In the genomic region with DNA sequence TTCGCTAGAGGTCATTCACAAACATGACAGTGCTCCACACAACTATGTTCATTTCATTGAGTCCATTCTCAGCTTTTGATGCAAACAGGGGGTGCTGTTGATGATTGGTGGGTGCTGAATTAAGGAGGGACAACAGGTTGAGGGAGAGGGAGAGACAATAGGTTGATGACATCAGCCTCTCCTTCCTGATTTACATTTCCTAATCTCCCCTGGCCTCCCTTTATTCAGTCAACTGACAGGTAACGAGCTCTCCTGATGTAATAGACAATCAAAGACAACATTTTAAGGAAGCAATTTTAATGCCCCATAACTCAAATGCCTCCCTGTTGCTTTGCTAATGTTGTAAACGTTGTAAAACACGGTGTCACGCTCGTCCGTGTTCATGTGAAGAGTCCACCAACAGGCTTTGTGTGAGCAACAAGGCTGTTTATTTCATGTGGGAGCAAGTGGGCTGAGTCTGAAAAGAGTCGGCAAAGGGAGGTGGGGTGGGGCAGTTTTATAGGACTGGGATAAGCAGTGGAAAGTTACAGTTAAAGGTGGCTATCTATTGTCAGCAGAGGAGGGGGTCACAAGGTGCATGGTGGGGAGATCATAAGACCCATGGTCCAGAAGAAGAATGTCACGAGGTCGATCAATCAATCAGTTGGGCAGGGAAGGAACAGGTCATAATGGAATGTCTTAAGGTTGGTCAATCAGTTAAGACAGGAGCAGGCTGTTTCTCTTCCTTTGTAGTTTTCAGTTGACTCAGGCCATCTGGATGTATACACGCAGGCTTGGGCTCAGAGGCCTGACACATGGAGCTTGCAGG, we compare ENCODE assay signal across 22 cellular contexts. TPM values are rescaled to one million over a fixed set of nuclear protein-coding genes. Genes with fewer than 3 reads are reported as not detected.
DNase-seq lines count a peak whose midpoint lies in the region; ATAC-seq, FAIRE-seq and TF ChIP-seq lines count a peak whose summit lies in the region.
"Had no signal": no experiment of that assay in that cellular context is flagged by ENCODE, and none has a peak within 500 bp of the region (broad histone marks: within the 10 kb centered on the region; RNA-seq: fewer than 3 reads in every experiment).

No MANE protein-coding gene starts in this region.

- H3K4me3 ChIP-seq in GM23248 (no peak overlapping the region), HUES48 (ENCODE audit: low read depth, low read length) (peak overlapping the region; percentile 15; the same call in 1 of the 2 replicates), H1 (ENCODE audit: extremely low read depth in 1 of 4, insufficient read depth in 2 of 4, low read depth in 3 of 4, low read length in 4 of 4) (peak overlapping the region in 1 of 4 experiments; percentile 21; a peak in 1 of 8 replicates), MM.1S (ENCODE audit: low read length) (no peak overlapping the region)
- H3K4me3 ChIP-seq: BLaER1, Peyer's patch had no signal

- no peaks in the 10 kb centered on the region for H3F3A ChIP-seq in GM23248 (ENCODE audit: insufficient read depth)
- 0 out of 2 replicates have a peak, but pooled peaks cover 4% of the 10 kb centered on the region for H3F3A ChIP-seq in MM.1S (ENCODE audit: insufficient read depth, low read length)

- no peaks in the 10 kb centered on the region for H3K36me3 ChIP-seq in GM23248 (ENCODE audit: low read depth)
- H3K36me3 ChIP-seq in HUES48 (ENCODE audit: control insufficient read depth, insufficient read depth, low read length) = no peaks in the 10 kb centered on the region
- no peaks in the 10 kb centered on the region for H3K36me3 ChIP-seq in H1 (ENCODE audit: control insufficient read depth in 2 of 4, insufficient read depth in 4 of 4, low read length in 3 of 4)
- no peaks in the 10 kb centered on the region for H3K36me3 ChIP-seq in MM.1S (replicated peaks; ENCODE audit: insufficient read depth, low read length)
- H3K36me3 ChIP-seq: BLaER1, Peyer's patch had no signal

- TF ChIP-seq CTCF in H1 (IDR thresholded peaks at IDR 0.05; ENCODE audit: control extremely low read depth in 1 of 3, insufficient read depth in 1 of 3, low read depth in 1 of 3, low read length in 3 of 3) = no peak
- TF ChIP-seq CTCF in mesothelial cell of epicardium (IDR thresholded peaks at IDR 0.05; ENCODE audit: unreplicated experiment) = no peak
- no peak for TF ChIP-seq CTCF in MM.1S (IDR thresholded peaks at IDR 0.05; ENCODE audit: low read length)

- WGBS in GM23248 (ENCODE audit: low coverage in 1 of 2, low lambda C conversion rate in 2 of 2, missing lambda C conversion rate in 2 of 2), 2 experiments = 45 to 48% methylated on average over 11 of the region's 11 CpGs
- 56% methylated on average over 11 of the region's 11 CpGs; no CpG with 5 or more reads in 1 of the 2 experiments for WGBS in H1 (ENCODE audit: extremely low coverage in 1 of 2, insufficient coverage in 1 of 2, insufficient read length in 1 of 2, insufficient replicate concordance in 2 of 2, low coverage in 1 of 2, low lambda C conversion rate in 2 of 2, missing lambda C conversion rate in 1 of 2), 2 experiments

- H3K9ac ChIP-seq in GM23248 (no peak overlapping the region), HUES48 (ENCODE audit: low read depth, low read length) (no peak overlapping the region), H1 (replicated peaks in 1 of 4; ENCODE audit: extremely low read depth in 1 of 4, low read depth in 3 of 4, low read length in 3 of 4) (peak overlapping the region in 1 of 4 experiments; percentile 33; a peak in 2 of 7 replicates), MM.1S (ENCODE audit: low read length) (no peak overlapping the region)
- H3K9ac ChIP-seq: BLaER1 had no signal

- no peak overlapping the region for H3K14ac ChIP-seq in H1 (ENCODE audit: insufficient read length)

- H3K23ac ChIP-seq in H1 (ENCODE audit: insufficient read length) = no peak overlapping the region

- DNase-seq in GM23248 (no peak), H1 (ENCODE audit: low read depth in 1 of 2, low spot score in 2 of 2) (no peak), mesothelial cell of epicardium (ENCODE audit: low spot score in 2 of 2, unreplicated experiment in 2 of 2) (no peak), caudate nucleus (lab: John Stamatoyannopoulos, UW) (no peak), mucosa of gallbladder (ENCODE audit: low spot score) (no peak), MM.1S (no peak)
- DNase-seq: CD8-positive, alpha-beta memory T cell; KG1; NCI-H1417 treated with DMSO at 0.1 percent for 48 hours; NCI-H187 treated with DMSO at 0.1 percent for 48 hours; NCI-H2227 treated with DMSO at 0.1 percent for 48 hours; NCI-H524; Peyer's patch; SW 1271 had no signal

- no peak overlapping the region for H2BK15ac ChIP-seq in H1 (ENCODE audit: low read length)

- no peaks in the 10 kb centered on the region for H3K9me3 Mint-ChIP-seq in mesothelial cell of epicardium
- H3K9me3 Mint-ChIP-seq: CD8-positive, alpha-beta memory T cell had no signal

- no peak for TF ChIP-seq RAD21 in H1 (IDR thresholded peaks at IDR 0.05 in 1 of 2, conservative IDR thresholded peaks at IDR 0.05 in 1 of 2; ENCODE audit: low read depth in 2 of 2, low read length in 2 of 2)

- H3K27ac ChIP-seq in GM23248 (no peak overlapping the region), HUES48 (ENCODE audit: low read depth, low read length) (peak overlapping the region; percentile 63), H1 (ENCODE audit: low read depth, low read length) (0 out of 2 replicates have a peak overlapping the region, but pooled peaks have one; percentile 8), caudate nucleus (ENCODE audit: low read depth, low read length) (no peak overlapping the region), MM.1S (ENCODE audit: low read length) (no peak overlapping the region)
- H3K27ac ChIP-seq: BLaER1, Peyer's patch had no signal

- H2BK5ac ChIP-seq in H1 (ENCODE audit: low read depth, low read length) = 0 out of 2 replicates have a peak overlapping the region, but pooled peaks have one; percentile 1

- no peaks in the 10 kb centered on the region for H3K27me3 ChIP-seq in GM23248 (replicated peaks; ENCODE audit: insufficient read depth)
- no peaks in the 10 kb centered on the region for H3K27me3 ChIP-seq in HUES48 (ENCODE audit: control insufficient read depth, insufficient read depth, low read length)
- H3K27me3 ChIP-seq in H1 (replicated peaks in 1 of 4; ENCODE audit: control insufficient read depth in 3 of 4, extremely low read depth in 1 of 4, insufficient read depth in 3 of 4, low read length in 3 of 4) = no peaks in the 10 kb centered on the region
- H3K27me3 ChIP-seq in MM.1S (replicated peaks; ENCODE audit: insufficient read depth, low read length) = no peaks in the 10 kb centered on the region
- H3K27me3 ChIP-seq: BLaER1, Peyer's patch had no signal

- no peak overlapping the region for H2AK5ac ChIP-seq in H1 (ENCODE audit: low read depth, low read length)

- CTCF ChIA-PET in H1 (lab: Charles Lee; ENCODE audit: partially characterized antibody) = interaction anchor here (0.5 to 0.7 kb wide), 3 partner anchors 10 to 159 kb away, joined by 3 to 4 read pairs (median 4); no protein-coding TSS in a partner anchor

- H2BK120ac ChIP-seq in H1 (replicated peaks; ENCODE audit: low read depth, low read length) = no peak overlapping the region

- H2BK12ac ChIP-seq in H1 (ENCODE audit: low read depth, low read length) = no peak overlapping the region

- POLR2A ChIA-PET in H1 (lab: Charles Lee; ENCODE audit: partially characterized antibody) = interaction anchor here (0.7 kb wide), 1 partner anchor 8 kb away, joined by 3 read pairs; no protein-coding TSS in a partner anchor

- no peak overlapping the region for H4K91ac ChIP-seq in H1 (replicated peaks; ENCODE audit: insufficient read length, low read length)

- FAIRE-seq in H1 (lab: Jason Lieb, UNC) = no peak
- FAIRE-seq: A204.1, GM12892, GM18507, H54, HepG2 had no signal

- TF ChIP-seq POLR2A in H1 (IDR thresholded peaks at IDR 0.05; ENCODE audit: control extremely low read depth in 1 of 2, low read depth in 2 of 2, low read length in 2 of 2) = no peak

- no peak overlapping the region for H3K4ac ChIP-seq in H1 (replicated peaks; ENCODE audit: insufficient read length, low read depth, low read length)

- no peaks in the 10 kb centered on the region for H4K20me1 ChIP-seq in GM23248 (ENCODE audit: insufficient read depth)
- no peaks in the 10 kb centered on the region for H4K20me1 ChIP-seq in H1 (replicated peaks in 1 of 2; ENCODE audit: control insufficient read depth in 1 of 2, insufficient read depth in 2 of 2, low read length in 2 of 2)
- H4K20me1 ChIP-seq in MM.1S (ENCODE audit: insufficient read depth, low read length) = no peaks in the 10 kb centered on the region
- H4K20me1 ChIP-seq: BLaER1 had no signal

- no peak overlapping the region for H4K5ac ChIP-seq in H1 (ENCODE audit: insufficient read length, low read depth, low read length)

- H3K18ac ChIP-seq in H1 (ENCODE audit: extremely low read depth, low read length) = peak overlapping the region; percentile 15; the same call in 1 of the 2 replicates

- no peak overlapping the region for H4K8ac ChIP-seq in H1 (ENCODE audit: extremely low read depth, insufficient read depth, low read length)

- H3K4me1 ChIP-seq in GM23248 (ENCODE audit: insufficient read depth) (no peaks in the 10 kb centered on the region), HUES48 (ENCODE audit: control insufficient read depth, insufficient read depth, low read length) (peaks cover 15% of the 10 kb centered on the region), H1 (replicated peaks in 1 of 4; ENCODE audit: control insufficient read depth in 3 of 4, insufficient read depth in 4 of 4, low read length in 3 of 4) (peaks cover 0 to 8% (median 5%) of the 10 kb centered on the region in 4 experiments; a peak in 4 of 7 replicates), MM.1S (ENCODE audit: low read length) (no peaks in the 10 kb centered on the region)
- H3K4me1 ChIP-seq: Peyer's patch had no signal

- no peaks in the 10 kb centered on the region for H3K27me3 Mint-ChIP-seq in mesothelial cell of epicardium (ENCODE audit: low read depth)

- TF ChIP-seq EP300 in H1 (IDR thresholded peaks at IDR 0.05; ENCODE audit: borderline replicate concordance in 1 of 2, low read depth in 2 of 2, low read length in 2 of 2) = no peak

- H3K56ac ChIP-seq in H1 (replicated peaks; ENCODE audit: insufficient read length, low read depth, low read length) = no peak overlapping the region

- H2AFZ ChIP-seq in GM23248 (0 out of 2 replicates have a peak overlapping the region, but pooled peaks have one; percentile 47), H1 (ENCODE audit: low read length) (peak overlapping the region; percentile 83), MM.1S (ENCODE audit: low read length) (no peak overlapping the region)

- H3K79me2 ChIP-seq in GM23248 (ENCODE audit: insufficient read depth) (peaks cover 4% of the 10 kb centered on the region), H1 (ENCODE audit: control insufficient read depth in 1 of 2, insufficient read depth in 2 of 2, low read length in 2 of 2) (peaks cover 2% of the 10 kb centered on the region in 2 experiments), MM.1S (ENCODE audit: low read length) (peaks cover 3% of the 10 kb centered on the region)

- H3K4me2 ChIP-seq in GM23248 (ENCODE audit: unreplicated experiment) = no peak overlapping the region
- H3K4me2 ChIP-seq in H1 (ENCODE audit: insufficient read depth in 1 of 2, low read depth in 2 of 2, low read length in 2 of 2) = peak overlapping the region; percentile 46 to 58
- H3K4me2 ChIP-seq in MM.1S (ENCODE audit: low read depth, low read length) = no peak overlapping the region
- H3K4me2 ChIP-seq: BLaER1 had no signal

- H3K9me2 ChIP-seq in GM23248 (ENCODE audit: insufficient read depth) = no peaks in the 10 kb centered on the region
- no peaks in the 10 kb centered on the region for H3K9me2 ChIP-seq in MM.1S (replicated peaks; ENCODE audit: insufficient read depth, low read length)

- H3K27ac Mint-ChIP-seq in mesothelial cell of epicardium = peak overlapping the region; percentile 37
- H3K27ac Mint-ChIP-seq: CD8-positive, alpha-beta memory T cell had no signal

- H3K4me3 Mint-ChIP-seq in mesothelial cell of epicardium = no peak overlapping the region

- H3K9me3 ChIP-seq in GM23248 (ENCODE audit: low read depth) (no peaks in the 10 kb centered on the region), HUES48 (ENCODE audit: control insufficient read depth, insufficient read depth, low read length) (no peaks in the 10 kb centered on the region), H1 (ENCODE audit: insufficient read depth in 2 of 2, low read depth in 1 of 2, low read length in 1 of 2) (no peaks in the 10 kb centered on the region), MM.1S (replicated peaks; ENCODE audit: insufficient read depth, low read length) (no peaks in the 10 kb centered on the region)
- H3K9me3 ChIP-seq: BLaER1, Peyer's patch had no signal

- H3K36me3 Mint-ChIP-seq in mesothelial cell of epicardium = no peaks in the 10 kb centered on the region

- H3K4me1 Mint-ChIP-seq in mesothelial cell of epicardium = peaks cover 20% of the 10 kb centered on the region

- peaks cover 2% of the 10 kb centered on the region; the same call in 1 of the 2 replicates for H3K23me2 ChIP-seq in H1 (ENCODE audit: low read depth, low read length)

- no peak overlapping the region for H2BK20ac ChIP-seq in H1 (ENCODE audit: low read length)

- no peaks in the 10 kb centered on the region; the same call in 1 of the 2 replicates for H3K79me1 ChIP-seq in H1 (ENCODE audit: low read depth, low read length)

- no peak for ATAC-seq in GM21367 (IDR thresholded peaks at IDR 0.05; ENCODE audit: unreplicated experiment)
- ATAC-seq: HepG2 had no signal

- in situ Hi-C loops in GM23248 (cut with MboI) = loop anchor here (10.0 to 25.0 kb wide), 2 partner anchors 386 to 973 kb away; no protein-coding TSS in a partner anchor

RNA-seq across cellular contexts. Expression of a gene that starts 4.8 kb away (rescaled TPM):
- 5.9 and 8.5 TPM in 2 replicates for total RNA-seq in GM23248 (2014; rRNA removed; shearing (Covaris generic))
- polyA plus RNA-seq in GM23248 (2016; fragmentation: Nextera tagmentation; extraction: Ambion mirVana) (42.3 and 42.7 TPM in 2 replicates), H1 (2011; rRNA removed) (9.4 and 14.5 TPM in 2 replicates)
- 37.5 and 37.9 TPM in 2 replicates for total RNA-seq in H1 (2021; fragmentation: NEBNext Ultra II Directional; extraction: Animal tissue kit (Norgen Biotek cat#: 25700))
- 25.7 TPM for polyA plus RNA-seq in H1 (2011; cell fraction: cytosol; rRNA removed)
- polyA plus RNA-seq in H1 (2011; cell fraction: nucleus; rRNA removed) = 2.5 TPM
- polyA plus RNA-seq in H1 (2012, experiment 1 of 2) = 38.2 to 65.8 TPM (median 54.5 TPM) in 4 replicates
- 22.0 TPM for polyA plus RNA-seq in H1 (2012, experiment 2 of 2)
- polyA plus RNA-seq in H1 (2013, experiment 1 of 2) = 54.4 TPM
- 56.8 TPM for polyA plus RNA-seq in H1 (2013, experiment 2 of 2)
- 1.5 and 2.8 TPM in 2 replicates for polyA minus RNA-seq in H1 (2011; rRNA and poly(A)+ RNA removed)
- polyA minus RNA-seq in H1 (2011; cell fraction: cytosol; rRNA and poly(A)+ RNA removed) = 7.6 TPM
- polyA minus RNA-seq in H1 (2011; cell fraction: nucleus; rRNA and poly(A)+ RNA removed) = 4.1 TPM
- total RNA-seq in mesothelial cell of epicardium (25.6 to 29.5 TPM (median 27.8 TPM) in 3 replicates), mucosa of gallbladder (10.0 TPM)

RNA-seq across cellular contexts. Expression of a gene that starts 9.0 kb away (rescaled TPM):
- 0.22 TPM in 1 of 2 replicates, not detected in the other for total RNA-seq in GM23248 (2014; rRNA removed; shearing (Covaris generic))
- polyA plus RNA-seq in GM23248 (2016; fragmentation: Nextera tagmentation; extraction: Ambion mirVana) (0.18 TPM in 1 of 2 replicates, not detected in the other), H1 (2011; rRNA removed) (not detected in 2 replicates)
- not detected in 2 replicates for total RNA-seq in H1 (2021; fragmentation: NEBNext Ultra II Directional; extraction: Animal tissue kit (Norgen Biotek cat#: 25700))
- 0.17 TPM for polyA plus RNA-seq in H1 (2011; cell fraction: cytosol; rRNA removed)
- polyA plus RNA-seq in H1 (2011; cell fraction: nucleus; rRNA removed) = not detected
- not detected in 4 replicates for polyA plus RNA-seq in H1 (2012, experiment 1 of 2)
- not detected for polyA plus RNA-seq in H1 (2012, experiment 2 of 2)
- not detected for polyA plus RNA-seq in H1 (2013, experiment 1 of 2)
- not detected for polyA plus RNA-seq in H1 (2013, experiment 2 of 2)
- not detected in 2 replicates for polyA minus RNA-seq in H1 (2011; rRNA and poly(A)+ RNA removed)
- polyA minus RNA-seq in H1 (2011; cell fraction: cytosol; rRNA and poly(A)+ RNA removed) = not detected
- not detected for polyA minus RNA-seq in H1 (2011; cell fraction: nucleus; rRNA and poly(A)+ RNA removed)
- total RNA-seq in mesothelial cell of epicardium (485 to 506 TPM (median 505 TPM) in 3 replicates), mucosa of gallbladder (60.9 TPM)
- polyA plus RNA-seq: CD8-positive, alpha-beta memory T cell had no signal

RNA-seq across cellular contexts. Expression of a gene that starts 17.0 kb away (rescaled TPM):
- 0.13 TPM in 1 of 2 replicates, not detected in the other for total RNA-seq in GM23248 (2014; rRNA removed; shearing (Covaris generic))
- not detected in 2 replicates for polyA plus RNA-seq in GM23248 (2016; fragmentation: Nextera tagmentation; extraction: Ambion mirVana)
- not detected in 2 replicates for total RNA-seq in H1 (2021; fragmentation: NEBNext Ultra II Directional; extraction: Animal tissue kit (Norgen Biotek cat#: 25700))
- 0.19 and 0.38 TPM in 2 replicates for polyA plus RNA-seq in H1 (2011; rRNA removed)
- polyA plus RNA-seq in H1 (2011; cell fraction: cytosol; rRNA removed) = 0.13 TPM
- polyA plus RNA-seq in H1 (2011; cell fraction: nucleus; rRNA removed) = 0.21 TPM
- polyA plus RNA-seq in H1 (2012, experiment 1 of 2) = 0.16 TPM in 2 of 4 replicates, not detected in the others
- not detected for polyA plus RNA-seq in H1 (2012, experiment 2 of 2)
- polyA plus RNA-seq in H1 (2013, experiment 1 of 2) = 0.08 TPM
- polyA plus RNA-seq in H1 (2013, experiment 2 of 2) = 0.11 TPM
- polyA minus RNA-seq in H1 (2011; rRNA and poly(A)+ RNA removed) = 0.49 and 0.66 TPM in 2 replicates
- not detected for polyA minus RNA-seq in H1 (2011; cell fraction: cytosol; rRNA and poly(A)+ RNA removed)
- 0.60 TPM for polyA minus RNA-seq in H1 (2011; cell fraction: nucleus; rRNA and poly(A)+ RNA removed)
- total RNA-seq in mesothelial cell of epicardium = 0.29 to 0.45 TPM (median 0.40 TPM) in 3 replicates
- total RNA-seq in mucosa of gallbladder = 0.23 TPM
- total RNA-seq: Peyer's patch had no signal
- polyA plus RNA-seq: CD8-positive, alpha-beta memory T cell had no signal

RNA-seq across cellular contexts. Expression of a gene that starts 37.1 kb away (rescaled TPM):
- total RNA-seq in GM23248 (2014; rRNA removed; shearing (Covaris generic)) = 0.11 TPM in 1 of 2 replicates, not detected in the other
- polyA plus RNA-seq in GM23248 (2016; fragmentation: Nextera tagmentation; extraction: Ambion mirVana) (not detected in 2 replicates), H1 (2011; rRNA removed) (0.11 TPM in 2 replicates)
- total RNA-seq in H1 (2021; fragmentation: NEBNext Ultra II Directional; extraction: Animal tissue kit (Norgen Biotek cat#: 25700)) = 0.21 TPM in 1 of 2 replicates, not detected in the other
- 0.19 TPM for polyA plus RNA-seq in H1 (2011; cell fraction: cytosol; rRNA removed)
- polyA plus RNA-seq in H1 (2011; cell fraction: nucleus; rRNA removed) = 0.30 TPM
- polyA plus RNA-seq in H1 (2012, experiment 1 of 2) = 0.15 to 0.33 TPM (median 0.22 TPM) in 4 replicates
- polyA plus RNA-seq in H1 (2012, experiment 2 of 2) = not detected
- 0.10 TPM for polyA plus RNA-seq in H1 (2013, experiment 1 of 2)
- polyA plus RNA-seq in H1 (2013, experiment 2 of 2) = 0.11 TPM
- polyA minus RNA-seq in H1 (2011; rRNA and poly(A)+ RNA removed) = 0.12 and 0.16 TPM in 2 replicates
- not detected for polyA minus RNA-seq in H1 (2011; cell fraction: cytosol; rRNA and poly(A)+ RNA removed)
- 0.60 TPM for polyA minus RNA-seq in H1 (2011; cell fraction: nucleus; rRNA and poly(A)+ RNA removed)
- total RNA-seq in mesothelial cell of epicardium (0.14 to 0.29 TPM (median 0.16 TPM) in 3 replicates), mucosa of gallbladder (0.23 TPM)
- total RNA-seq: HepG2 had no signal
- polyA plus RNA-seq: CD8-positive, alpha-beta memory T cell had no signal

Comparison
In these comparisons a context has a peak if more than half of its experiments do, and no peak if none do; other contexts are left out.
1. H3K27ac ChIP-seq: peak in HUES48 (single experiment) and H1 (single experiment); none in GM23248 (single experiment), caudate nucleus (single experiment) and MM.1S (single experiment).
2. H3K4me2 ChIP-seq: peak in H1 (2 of 2); none in GM23248 (single experiment) and MM.1S (single experiment).
3. RNA of a gene that starts 9.0 kb away (total RNA-seq): 485 to 506 TPM in mesothelial cell of epicardium and 60.9 TPM in mucosa of gallbladder (single experiment); 0.22 TPM in GM23248 and not detected in H1; every median in the first group is over 10 times any median in the second.